ENCODE assay signal across 9 cellular contexts in genomic region chr12:122967151-122967550, GRCh38. TPM values are rescaled to one million over a fixed set of nuclear protein-coding genes. Genes with fewer than 3 reads are reported as not detected.
DNase-seq lines count a peak whose midpoint lies in the region; ATAC-seq and TF ChIP-seq lines count a peak whose summit lies in the region.
"Had no signal": no experiment of that assay in that cellular context is flagged by ENCODE, and none has a peak within 500 bp of the region (broad histone marks: within the 10 kb centered on the region; RNA-seq: fewer than 3 reads in every experiment).

No MANE protein-coding gene starts in this region.

- intact Hi-C loops in left ventricle myocardium inferior (cut with micrococcal nuclease): no loop called here
- intact Hi-C loops in Right ventricle myocardium superior (cut with DNase I): no loop called here

- no peak overlapping the region for H3K56ac ChIP-seq in mesendoderm (ENCODE audit: low read length)

- no peak overlapping the region for H2BK120ac ChIP-seq in mesendoderm (ENCODE audit: low read depth, low read length)

- H3K27me3 ChIP-seq in left ventricle myocardium inferior (ENCODE audit: low read depth): no peaks in the 10 kb centered on the region
- H3K27me3 ChIP-seq in mesendoderm (ENCODE audit: insufficient read depth, low read length, poor library complexity): no peaks in the 10 kb centered on the region

- no CpG with 5 or more reads among the region's 7 CpGs for WGBS in mesendoderm (ENCODE audit: extremely low coverage, insufficient coverage, low lambda C conversion rate)

- H3K27me3 Mint-ChIP-seq in immature natural killer cell (ENCODE audit: low read depth in 3 of 3) (no peaks in the 10 kb centered on the region), type B pancreatic cell (no peaks in the 10 kb centered on the region)

- peak overlapping the region; percentile 62 for H3K27ac ChIP-seq in left ventricle myocardium inferior (replicated peaks)
- H3K27ac ChIP-seq in mesendoderm (ENCODE audit: low read depth, low read length): no peak overlapping the region
- H3K27ac ChIP-seq: SK-N-MC had no signal

- DNase-seq in left ventricle myocardium inferior: no peak
- no peak for DNase-seq in Right ventricle myocardium superior
- no peak for DNase-seq in immature natural killer cell
- no peak for DNase-seq in type B pancreatic cell (ENCODE audit: extremely low spot score, unreplicated experiment)
- DNase-seq in mesendoderm: no peak
- DNase-seq: activated T-cell treated with anti-CD3 and anti-CD28 coated beads for 4 hours, occipital lobe had no signal

- H3K36me3 ChIP-seq in left ventricle myocardium inferior (no peaks in the 10 kb centered on the region), mesendoderm (ENCODE audit: control insufficient read depth, insufficient read depth, low read length) (no peaks in the 10 kb centered on the region)

- H2BK15ac ChIP-seq in mesendoderm (replicated peaks; ENCODE audit: low read depth): no peak overlapping the region

- no peak overlapping the region for H4K8ac ChIP-seq in mesendoderm (ENCODE audit: low read depth, low read length)

- H4K5ac ChIP-seq in mesendoderm (ENCODE audit: low read length): no peak overlapping the region

- H3K4me3 Mint-ChIP-seq in immature natural killer cell (peak overlapping the region in 3 of 5 donors; percentile 43 to 65 (median 53)), type B pancreatic cell (peak overlapping the region; percentile 72)

- no peak overlapping the region for H3K4ac ChIP-seq in mesendoderm (ENCODE audit: low read depth, low read length)

- H3K18ac ChIP-seq in mesendoderm (ENCODE audit: low read length): no peak overlapping the region

- H3K4me3 ChIP-seq in left ventricle myocardium inferior (no peak overlapping the region), mesendoderm (ENCODE audit: low read length) (no peak overlapping the region)

- H3K4me1 Mint-ChIP-seq in immature natural killer cell: peaks cover 6 to 11% of the 10 kb centered on the region in 2 donors
- H3K4me1 Mint-ChIP-seq in type B pancreatic cell (ENCODE audit: unreplicated experiment): peaks cover 10% of the 10 kb centered on the region

- H3K23ac ChIP-seq in mesendoderm (ENCODE audit: low read length): no peak overlapping the region

- H3K9me3 ChIP-seq in left ventricle myocardium inferior (replicated peaks): no peaks in the 10 kb centered on the region

- peak overlapping the region in 3 of 6 donors; percentile 72 to 80 (median 77) for H3K27ac Mint-ChIP-seq in immature natural killer cell
- H3K27ac Mint-ChIP-seq in type B pancreatic cell: peak overlapping the region; percentile 37

- no peak overlapping the region for H3K9ac ChIP-seq in mesendoderm (ENCODE audit: low read length)

- TF ChIP-seq CTCF in left ventricle myocardium inferior (IDR thresholded peaks at IDR 0.05; ENCODE audit: borderline replicate concordance) (no peak), type B pancreatic cell (conservative IDR thresholded peaks at IDR 0.05) (no peak)

- no peak overlapping the region for H2AK5ac ChIP-seq in mesendoderm (ENCODE audit: low read length)

- no peak overlapping the region for H2BK5ac ChIP-seq in mesendoderm (ENCODE audit: low read length)

- no peak for ATAC-seq in Right ventricle myocardium superior (ENCODE audit: poor library complexity)
- no peak for ATAC-seq in GM19463 (IDR thresholded peaks at IDR 0.05; ENCODE audit: unreplicated experiment)

- H3K4me1 ChIP-seq in left ventricle myocardium inferior (peaks cover 41% of the 10 kb centered on the region), mesendoderm (ENCODE audit: control insufficient read depth, low read depth, low read length) (no peaks in the 10 kb centered on the region)

- no peak overlapping the region for H3K4me2 ChIP-seq in mesendoderm (ENCODE audit: low read length)

- H3K79me2 ChIP-seq in mesendoderm (ENCODE audit: control insufficient read depth, insufficient read depth, low read length): no peaks in the 10 kb centered on the region

- no peaks in the 10 kb centered on the region for H3K79me1 ChIP-seq in mesendoderm (ENCODE audit: low read length)

- no peaks in the 10 kb centered on the region for H3K9me3 Mint-ChIP-seq in immature natural killer cell
- no peaks in the 10 kb centered on the region for H3K9me3 Mint-ChIP-seq in type B pancreatic cell

- no peaks in the 10 kb centered on the region for H3K36me3 Mint-ChIP-seq in immature natural killer cell
- no peaks in the 10 kb centered on the region for H3K36me3 Mint-ChIP-seq in type B pancreatic cell

RNA-seq across cellular contexts. Expression of gene ABCB9, which starts 0.9 kb away (rescaled TPM):
- total RNA-seq in left ventricle myocardium inferior (1.6 TPM), Right ventricle myocardium superior (3.9 TPM), type B pancreatic cell (ENCODE audit: low replicate concordance) (6.7 and 9.6 TPM in 2 replicates)
- under 1 TPM in 2 of 3 donors, not detected in 1; 0.31 to 0.44 TPM for polyA plus RNA-seq in immature natural killer cell
- polyA plus RNA-seq in mesendoderm (2013, experiment 1 of 2): 1.4 TPM
- polyA plus RNA-seq in mesendoderm (2013, experiment 2 of 2): 1.2 TPM

RNA-seq across cellular contexts. Expression of gene OGFOD2, which starts 7.9 kb away (rescaled TPM):
- total RNA-seq in left ventricle myocardium inferior: 14.9 TPM
- 14.2 TPM for total RNA-seq in Right ventricle myocardium superior
- polyA plus RNA-seq in immature natural killer cell: 10 to 100 TPM; 14.4 to 16.6 (median 16.3) TPM
- 17.0 and 24.1 TPM in 2 replicates for total RNA-seq in type B pancreatic cell (ENCODE audit: low replicate concordance)
- polyA plus RNA-seq in mesendoderm (2013, experiment 1 of 2): 5.2 TPM
- 4.9 TPM for polyA plus RNA-seq in mesendoderm (2013, experiment 2 of 2)

RNA-seq across cellular contexts. Expression of gene ARL6IP4, which starts 13.3 kb away (rescaled TPM):
- total RNA-seq in left ventricle myocardium inferior (156 TPM), Right ventricle myocardium superior (162 TPM), type B pancreatic cell (ENCODE audit: low replicate concordance) (140 and 146 TPM in 2 replicates)
- 100 to 1,000 TPM; 131 to 327 (median 245) TPM for polyA plus RNA-seq in immature natural killer cell
- polyA plus RNA-seq in mesendoderm (2013, experiment 1 of 2): 118 TPM
- polyA plus RNA-seq in mesendoderm (2013, experiment 2 of 2): 115 TPM
